ENCODE assay signal across 8 cellular contexts in genomic region chr2:126655500-126656310, GRCh38. TPM values are rescaled to one million over a fixed set of nuclear protein-coding genes. Genes with fewer than 3 reads are reported as not detected.
A peak's percentile ranks its signal among the peaks of the same experiment; 100 is the strongest.
DNase-seq lines count a peak whose midpoint lies in the region; ATAC-seq lines count a peak whose summit lies in the region.

TSS of gene GYPC (plus strand) at chr2:126656158. CDS start at chr2:126656264, 106 bp downstream.

- H3K4me1 ChIP-seq in naive thymus-derived CD4-positive, alpha-beta T cell (ENCODE audit: control insufficient read depth in 2 of 2, insufficient read depth in 2 of 2, low read length in 2 of 2), result peaks cover 28 to 38% of the 10 kb centered on the region in 2 donors
- no peaks in the 10 kb centered on the region for H3K4me1 ChIP-seq in urinary bladder (ENCODE audit: insufficient read depth)

- H3K9me3 Mint-ChIP-seq in IgD-negative memory B cell, result peaks cover 0 to 3% (median 0%) of the 10 kb centered on the region in 3 donors
- H3K9me3 Mint-ChIP-seq in activated T-cell treated with anti-CD3 and anti-CD28 coated beads, Interleukin-2, amount 50 U/mL, for 24 hours, result peaks cover 3% of the 10 kb centered on the region
- peaks cover 0 to 9% (median 4%) of the 10 kb centered on the region in 11 donors for H3K9me3 Mint-ChIP-seq in naive thymus-derived CD4-positive, alpha-beta T cell

- peak within 1 kb of the TSS; percentile 94 to 100 (median 96) for H3K27ac Mint-ChIP-seq in IgD-negative memory B cell
- peak within 1 kb of the TSS; percentile 96 for H3K27ac Mint-ChIP-seq in activated T-cell treated with anti-CD3 and anti-CD28 coated beads, Interleukin-2, amount 50 U/mL, for 24 hours
- H3K27ac Mint-ChIP-seq in naive thymus-derived CD4-positive, alpha-beta T cell, result peak within 1 kb of the TSS; percentile 93 to 100 (median 98)

- peak; percentile 23 for ATAC-seq in GM21576 (IDR thresholded peaks at IDR 0.05; ENCODE audit: unreplicated experiment)
- ATAC-seq in naive thymus-derived CD4-positive, alpha-beta T cell, result peak; percentile 52

- H3K4me3 Mint-ChIP-seq in IgD-negative memory B cell, result peak within 1 kb of the TSS; percentile 94 to 99 (median 98)
- H3K4me3 Mint-ChIP-seq in activated T-cell treated with anti-CD3 and anti-CD28 coated beads, Interleukin-2, amount 50 U/mL, for 24 hours, result peak within 1 kb of the TSS; percentile 93
- peak within 1 kb of the TSS; percentile 88 to 100 (median 96) for H3K4me3 Mint-ChIP-seq in naive thymus-derived CD4-positive, alpha-beta T cell

- H3K27me3 ChIP-seq in naive thymus-derived CD4-positive, alpha-beta T cell (ENCODE audit: control insufficient read depth in 2 of 2, insufficient read depth in 2 of 2, low read length in 2 of 2), result no peaks in the 10 kb centered on the region

- WGBS in urinary bladder, result 6% methylated on average over 38 of the region's 38 CpGs

- CTCF ChIA-PET in naive thymus-derived CD4-positive, alpha-beta T cell (lab: Charles Lee), result interaction anchor here (1.8 kb wide), 1 partner anchor 121 kb away, joined by 6 read pairs; no protein-coding TSS in a partner anchor

- H3K4me3 ChIP-seq in naive thymus-derived CD4-positive, alpha-beta T cell (ENCODE audit: low read length), result peak within 1 kb of the TSS; percentile 99
- H3K4me3 ChIP-seq in urinary bladder (ENCODE audit: low read depth, low read length), result peak within 1 kb of the TSS; percentile 70

- POLR2A ChIA-PET in naive thymus-derived CD4-positive, alpha-beta T cell (lab: Charles Lee), result interaction anchor here (0.6 to 1.7 kb wide), 2 partner anchors 24 to 28 kb away, joined by 5 to 6 read pairs; no protein-coding TSS in a partner anchor

- H3K4me1 Mint-ChIP-seq in IgD-negative memory B cell, result peaks cover 23 to 33% (median 25%) of the 10 kb centered on the region in 3 donors
- peaks cover 43% of the 10 kb centered on the region for H3K4me1 Mint-ChIP-seq in activated T-cell treated with anti-CD3 and anti-CD28 coated beads, Interleukin-2, amount 50 U/mL, for 24 hours (ENCODE audit: low read depth)
- H3K4me1 Mint-ChIP-seq in naive thymus-derived CD4-positive, alpha-beta T cell, result peaks cover 32 to 57% (median 43%) of the 10 kb centered on the region in 7 donors

- peak; percentile 67 for DNase-seq in ELR (ENCODE audit: low read depth)
- peak; percentile 71 for DNase-seq in activated T-cell treated with anti-CD3 and anti-CD28 coated beads, Interleukin-2, amount 50 U/mL, for 24 hours
- DNase-seq in fibroblast of gingiva (ENCODE audit: low read depth), result peak; percentile 93
- DNase-seq in naive thymus-derived CD4-positive, alpha-beta T cell, result peak in 8 of 9 donors; percentile 55 to 70 (median 66)
- no peak for DNase-seq in NCI-H748 treated with DMSO at 0.1 percent for 48 hours (lab: John Stamatoyannopoulos, UW)

- no peaks in the 10 kb centered on the region for H3K27me3 Mint-ChIP-seq in IgD-negative memory B cell
- H3K27me3 Mint-ChIP-seq in activated T-cell treated with anti-CD3 and anti-CD28 coated beads, Interleukin-2, amount 50 U/mL, for 24 hours, result no peaks in the 10 kb centered on the region
- H3K27me3 Mint-ChIP-seq in naive thymus-derived CD4-positive, alpha-beta T cell, result no peaks in the 10 kb centered on the region

- H3K36me3 Mint-ChIP-seq in IgD-negative memory B cell, result peaks cover under 1% of the 10 kb centered on the region
- H3K36me3 Mint-ChIP-seq in activated T-cell treated with anti-CD3 and anti-CD28 coated beads, Interleukin-2, amount 50 U/mL, for 24 hours (ENCODE audit: low read depth), result peaks cover 42% of the 10 kb centered on the region
- peaks cover 4 to 26% (median 9%) of the 10 kb centered on the region in 5 donors for H3K36me3 Mint-ChIP-seq in naive thymus-derived CD4-positive, alpha-beta T cell

- intact Hi-C loops in naive thymus-derived CD4-positive, alpha-beta T cell (cut with micrococcal nuclease), result loop anchor here (1.0 to 10.0 kb wide), 14 partner anchors 9 to 1667 kb away; partner anchors contain the start of genes SFT2D3 (in 2 of the 2), IWS1 (in 1 of the 2) and SAP130 (in 1 of the 2)

- peaks cover 0 to 6% (median 0%) of the 10 kb centered on the region in 3 experiments for H3K36me3 ChIP-seq in naive thymus-derived CD4-positive, alpha-beta T cell (ENCODE audit: control insufficient read depth in 2 of 3, insufficient read depth in 3 of 3, low read length in 3 of 3)
- no peaks in the 10 kb centered on the region for H3K36me3 ChIP-seq in urinary bladder (ENCODE audit: insufficient read depth)

- peak within 1 kb of the TSS; percentile 98 for H3K27ac ChIP-seq in naive thymus-derived CD4-positive, alpha-beta T cell (ENCODE audit: low read depth, low read length)
- peak within 1 kb of the TSS; percentile 98 for H3K27ac ChIP-seq in urinary bladder (ENCODE audit: low read depth)

- no peaks in the 10 kb centered on the region for H3K9me3 ChIP-seq in naive thymus-derived CD4-positive, alpha-beta T cell (ENCODE audit: control insufficient read depth in 2 of 3, low read length in 3 of 3)

RNA-seq across cellular contexts. Expression of gene GYPC, which starts in this region (rescaled TPM):
- 111 TPM for polyA plus RNA-seq in IgD-negative memory B cell
- 100 to 1,000 TPM; 114 to 146 (median 116) TPM for total RNA-seq in naive thymus-derived CD4-positive, alpha-beta T cell
- polyA plus RNA-seq in naive thymus-derived CD4-positive, alpha-beta T cell, result 100 to 1,000 TPM; 249 to 277 TPM
- 65.2 TPM for total RNA-seq in urinary bladder
- polyA plus RNA-seq in urinary bladder, result 138 TPM
